In genomic region chr2:3192920-3193319, GRCh38 we compare ENCODE assay signal across 28 cellular contexts.
DNase-seq lines count a peak whose midpoint lies in the region; ATAC-seq and TF ChIP-seq lines count a peak whose summit lies in the region.
"Had no signal": no experiment of that assay in that cellular context is flagged by ENCODE, and none has a peak within 500 bp of the region (broad histone marks: within the 10 kb centered on the region; RNA-seq: fewer than 3 reads in every experiment).

No MANE protein-coding gene starts in this region.

- H3K23ac ChIP-seq in H9 (ENCODE audit: insufficient read length, low read depth, low read length) = no peak overlapping the region

- H3K27ac Mint-ChIP-seq in H9 = peak overlapping the region in 1 of 3 experiments; percentile 18; a peak in 1 of 7 replicates
- H3K27ac Mint-ChIP-seq: CD14-positive monocyte had no signal

- H3K23me2 ChIP-seq in H9 (ENCODE audit: insufficient read length, low read depth, low read length, poor library complexity, severe bottlenecking) = no peaks in the 10 kb centered on the region

- TF ChIP-seq CTCF in AG04450 (IDR thresholded peaks at IDR 0.05; ENCODE audit: low read depth, low read length) (no peak), H9 (conservative IDR thresholded peaks at IDR 0.05) (0 out of 3 replicates have a peak, but pooled peaks have one; percentile 9), osteoblast (IDR thresholded peaks at IDR 0.05; ENCODE audit: extremely low read depth, low read depth, low read length) (no peak)

- H3T11ph ChIP-seq in H9 (ENCODE audit: low read length) = no peak overlapping the region

- H4K8ac ChIP-seq in H9 (replicated peaks; ENCODE audit: insufficient read length, low read depth, low read length) = no peak overlapping the region

- CTCF ChIA-PET in AG04450 (lab: Charles Lee) = interaction anchor here (1.4 kb wide), 1 partner anchor 231 kb away, joined by 4 read pairs; no protein-coding TSS in a partner anchor

- no peak overlapping the region for H2BK12ac ChIP-seq in H9 (ENCODE audit: insufficient read length, low read depth, low read length)

- H3K79me2 ChIP-seq in H9 (ENCODE audit: insufficient read depth, low read length) (no peaks in the 10 kb centered on the region), osteoblast (ENCODE audit: insufficient read depth, low read length) (no peaks in the 10 kb centered on the region)

- H3K27ac ChIP-seq in AG04450 (ENCODE audit: low read depth, low read length) (peak overlapping the region; percentile 11), H9 (ENCODE audit: insufficient read length, low read depth, low read length) (no peak overlapping the region), osteoblast (ENCODE audit: low read depth, low read length) (no peak overlapping the region)
- H3K27ac ChIP-seq: colonic mucosa, heart right ventricle, upper lobe of left lung had no signal

- no peak overlapping the region for H2AK5ac ChIP-seq in H9 (ENCODE audit: insufficient read length, low read length)

- H2BK5ac ChIP-seq in H9 (ENCODE audit: insufficient read length, low read length) = no peak overlapping the region

- H4K91ac ChIP-seq in H9 (ENCODE audit: insufficient read length, low read depth, low read length) = no peak overlapping the region

- DNase-seq in AG04450 (ENCODE audit: low read depth, low spot score) = no peak
- DNase-seq in H9 = no peak
- peak; percentile 60 for DNase-seq in osteoblast (ENCODE audit: insufficient read length, low spot score, missing footprints)
- no peak for DNase-seq in T-helper 1 cell
- DNase-seq in activated CD8-positive, alpha-beta memory T cell treated with anti-CD3 and anti-CD28 coated beads, Interleukin-2, amount 50 U/mL, for 4 hours = no peak
- DNase-seq in NCI-H82 treated with DMSO at 0.1 percent for 48 hours (lab: John Stamatoyannopoulos, UW; ENCODE audit: unreplicated experiment) = no peak
- DNase-seq: activated CD4-positive, alpha-beta T cell treated with anti-CD3 and anti-CD28 coated beads for 4 hours; activated CD8-positive, alpha-beta memory T cell treated with anti-CD3 and anti-CD28 coated beads for 24 hours; activated effector memory CD4-positive, alpha-beta T cell treated with anti-CD3 and anti-CD28 coated beads, Interleukin-2, amount 50 U/mL, for 16 hours; activated T-cell treated with anti-CD3 and anti-CD28 coated beads, Interleukin-2, amount 50 U/mL, for 1 hour; Calu3; colonic mucosa; effector memory CD8-positive, alpha-beta T cell; erythroblast; heart right ventricle; MV-4-11; NCI-H1436 treated with DMSO at 0.1 percent for 48 hours; NCI-H524; RPMI8226; stimulated activated CD4-positive, alpha-beta T cell treated with anti-CD3 and anti-CD28 coated beads, Interleukin-4, amount 100 ng/mL, for 1 hour; T-helper 2 cell; upper lobe of left lung had no signal

- H3K36me3 ChIP-seq in osteoblast (ENCODE audit: insufficient read depth, low read length) = peaks cover 5% of the 10 kb centered on the region

- no peaks in the 10 kb centered on the region for H4K20me1 ChIP-seq in H9 (ENCODE audit: control insufficient read depth, insufficient read depth, insufficient read length)
- no peaks in the 10 kb centered on the region for H4K20me1 ChIP-seq in osteoblast (ENCODE audit: insufficient read depth, low read length)

- H3K4me1 ChIP-seq in H9 (ENCODE audit: insufficient read depth, low read length) = no peaks in the 10 kb centered on the region
- H3K4me1 ChIP-seq in osteoblast (ENCODE audit: insufficient read depth, low read length) = no peaks in the 10 kb centered on the region
- H3K4me1 ChIP-seq: colonic mucosa had no signal

- ATAC-seq in SK-N-SH treated with all-trans-retinoic acid at 6 μM for 48 hours = peak; percentile 21; the same call in 1 of the 3 replicates
- ATAC-seq: effector memory CD8-positive, alpha-beta T cell; right cardiac atrium had no signal

- no CpG with 5 or more reads among the region's 7 CpGs for WGBS in H9 (ENCODE audit: extremely low coverage, insufficient read length, low lambda C conversion rate)

- peaks cover 10 to 12% of the 10 kb centered on the region in 2 experiments for H3K4me1 Mint-ChIP-seq in H9

- no peak overlapping the region for H2BK15ac ChIP-seq in H9 (ENCODE audit: low read depth, low read length)

- no peaks in the 10 kb centered on the region for H3K9me3 Mint-ChIP-seq in H9
- H3K9me3 Mint-ChIP-seq: brain; CD14-positive monocyte; effector memory CD8-positive, alpha-beta T cell; neural crest cell had no signal

- H3K36me3 Mint-ChIP-seq in H9 (ENCODE audit: insufficient read depth in 1 of 3, low read depth in 3 of 3) = peaks cover 7 to 34% (median 20%) of the 10 kb centered on the region in 3 experiments; a peak in 6 of 7 replicates

- H3K4me3 ChIP-seq in AG04450 (ENCODE audit: low read depth, low read length) (no peak overlapping the region), osteoblast (ENCODE audit: insufficient read depth, low read length) (no peak overlapping the region)
- H3K4me3 ChIP-seq: colonic mucosa, heart right ventricle, lung, upper lobe of left lung had no signal

- no peaks in the 10 kb centered on the region for H3K79me1 ChIP-seq in H9 (ENCODE audit: insufficient read depth, low read depth, low read length, poor library complexity, severe bottlenecking)

- H3K9ac ChIP-seq in H9 (ENCODE audit: extremely low read depth, insufficient read length, low read length) = no peak overlapping the region

- H3K27me3 ChIP-seq in AG04450 (ENCODE audit: control insufficient read depth, insufficient read depth, low read length) = no peaks in the 10 kb centered on the region
- H3K27me3 ChIP-seq in H9 (ENCODE audit: insufficient read depth, low read length) = no peaks in the 10 kb centered on the region
- H3K27me3 ChIP-seq in osteoblast (ENCODE audit: insufficient read depth, low read length) = no peaks in the 10 kb centered on the region
- H3K27me3 ChIP-seq: colonic mucosa, heart right ventricle, upper lobe of left lung had no signal

- H3K18ac ChIP-seq in H9 (ENCODE audit: insufficient read length, low read depth, low read length) = no peak overlapping the region

- no peak overlapping the region for H4K5ac ChIP-seq in H9 (ENCODE audit: insufficient read length, low read depth, low read length)

- H3K9me3 ChIP-seq in AG04450 (ENCODE audit: control insufficient read depth, insufficient read depth, low read length) = no peaks in the 10 kb centered on the region
- no peaks in the 10 kb centered on the region for H3K9me3 ChIP-seq in H9 (ENCODE audit: control insufficient read depth, low read depth, low read length)
- no peaks in the 10 kb centered on the region for H3K9me3 ChIP-seq in osteoblast (ENCODE audit: low read depth, low read length)
- H3K9me3 ChIP-seq: colonic mucosa, heart right ventricle, upper lobe of left lung had no signal

- H2BK20ac ChIP-seq in H9 (ENCODE audit: low read depth, low read length, poor library complexity, severe bottlenecking) = no peak overlapping the region

- no peaks in the 10 kb centered on the region for H3K27me3 Mint-ChIP-seq in H9 (ENCODE audit: low read depth)
- H3K27me3 Mint-ChIP-seq: brain; effector memory CD8-positive, alpha-beta T cell had no signal

- H3K56ac ChIP-seq in H9 (ENCODE audit: insufficient read length, low read depth, low read length) = no peak overlapping the region

- no peak overlapping the region for H2AFZ ChIP-seq in H9 (ENCODE audit: low read length)
- H2AFZ ChIP-seq in osteoblast (ENCODE audit: low read length) = no peak overlapping the region

- no peak overlapping the region for H3K4me3 Mint-ChIP-seq in H9
- H3K4me3 Mint-ChIP-seq: brain; CD14-positive monocyte; effector memory CD8-positive, alpha-beta T cell; neural crest cell had no signal

- H3K4ac ChIP-seq in H9 (ENCODE audit: low read depth, low read length) = no peak overlapping the region

- no peak overlapping the region for H3K14ac ChIP-seq in H9 (ENCODE audit: insufficient read depth, low read length)

- H2BK120ac ChIP-seq in H9 (ENCODE audit: low read depth, low read length, poor library complexity, severe bottlenecking) = no peak overlapping the region

- POLR2A ChIA-PET in AG04450 (lab: Yijun Ruan, JAX) = no interaction called here

- H3K4me2 ChIP-seq in H9 (ENCODE audit: insufficient read depth, insufficient read length, low read length) (no peak overlapping the region), osteoblast (ENCODE audit: insufficient read depth, low read length) (no peak overlapping the region)

TF ChIP-seq in SK-N-SH treated with all-trans-retinoic acid at 6 μM for 48 hours, 23 proteins besides CTCF, POLR2A, EP300 and RAD21 (continues in another document):
- TF ChIP-seq ZC3H10 (CRISPR knock-in tag; IDR thresholded peaks at IDR 0.05) (no peak), RARB (CRISPR knock-in tag; IDR thresholded peaks at IDR 0.05) (no peak), CSRNP3 (CRISPR knock-in tag; IDR thresholded peaks at IDR 0.05) (no peak), ESRRG (CRISPR knock-in tag; IDR thresholded peaks at IDR 0.05) (no peak), OSR1 (CRISPR knock-in tag; IDR thresholded peaks at IDR 0.05) (no peak), ZFP3 (CRISPR knock-in tag; IDR thresholded peaks at IDR 0.05) (no peak), CSDC2 (CRISPR knock-in tag; IDR thresholded peaks at IDR 0.05) (no peak), POU6F1 (CRISPR knock-in tag; IDR thresholded peaks at IDR 0.05; ENCODE audit: borderline replicate concordance, low read depth) (no peak)
